Comparison of ENCODE assay signal across 19 cellular contexts in the genomic region with DNA sequence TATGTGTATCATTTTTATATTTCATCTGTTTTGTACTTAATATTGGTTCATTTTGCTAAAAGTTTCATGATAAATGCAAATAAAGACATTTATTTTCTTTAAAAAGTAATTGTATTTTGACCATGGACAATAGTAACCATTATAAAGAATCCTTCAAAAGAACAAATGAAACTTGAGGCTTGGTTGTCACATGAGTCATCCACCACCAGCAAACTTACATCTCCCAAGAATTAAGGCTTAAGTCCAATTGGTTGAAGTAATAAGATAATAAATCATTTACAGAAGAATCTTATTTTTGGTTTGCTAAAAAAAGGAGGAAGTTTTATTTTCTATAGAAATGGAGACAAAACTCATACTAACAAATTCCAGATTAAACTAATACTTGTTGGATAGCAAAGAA.
DNase-seq lines count a peak whose midpoint lies in the region; FAIRE-seq and TF ChIP-seq lines count a peak whose summit lies in the region.
"Had no signal": no experiment of that assay in that cellular context is flagged by ENCODE, and none has a peak within 500 bp of the region (broad histone marks: within the 10 kb centered on the region; RNA-seq: fewer than 3 reads in every experiment).

No MANE protein-coding gene starts in this region.

- H3K4me3 ChIP-seq in epithelial cell of proximal tubule (ENCODE audit: low read depth, low read length) (no peak overlapping the region), kidney epithelial cell (ENCODE audit: low read depth, low read length) (no peak overlapping the region)
- H3K4me3 ChIP-seq: cardiac muscle cell, heart left ventricle had no signal

- TF ChIP-seq CTCF in epithelial cell of proximal tubule (conservative IDR thresholded peaks at IDR 0.05; ENCODE audit: low read depth, low read length): no peak
- no peak for TF ChIP-seq CTCF in kidney epithelial cell (IDR thresholded peaks at IDR 0.05; ENCODE audit: insufficient read depth, low read length, poor library complexity, severe bottlenecking)

- no peaks in the 10 kb centered on the region for H3K27me3 ChIP-seq in kidney epithelial cell (ENCODE audit: control insufficient read depth, insufficient read depth, low read length)
- H3K27me3 ChIP-seq: cardiac muscle cell, heart left ventricle had no signal

- H3K36me3 ChIP-seq in kidney epithelial cell (ENCODE audit: control insufficient read depth, insufficient read depth, low read length): no peaks in the 10 kb centered on the region
- H3K36me3 ChIP-seq: cardiac muscle cell, heart left ventricle had no signal

- DNase-seq in EH (ENCODE audit: low read depth) (peak; percentile 61), RCC 7860 (ENCODE audit: low spot score) (peak; percentile 23), epithelial cell of proximal tubule (ENCODE audit: low read depth) (peak; percentile 2), kidney epithelial cell (ENCODE audit: low read depth) (peak; percentile 2), medulla oblongata (ENCODE audit: extremely low spot score) (no peak), SW 1271 (lab: John Stamatoyannopoulos, UW) (no peak), amygdala (lab: John Stamatoyannopoulos, UW) (no peak), NCI-H1436 (lab: John Stamatoyannopoulos, UW) (no peak)
- DNase-seq: activated CD4-positive, alpha-beta T cell treated with anti-CD3 and anti-CD28 coated beads for 48 hours; activated CD8-positive, alpha-beta memory T cell treated with anti-CD3 and anti-CD28 coated beads, Interleukin-2, amount 10 ng/mL, durations not matched to agents 7 days and 5 days; CD4-positive, alpha-beta memory T cell; heart left ventricle; left ventricle myocardium superior; NCI-H2107; NCI-H524 treated with DMSO at 0.1 percent for 48 hours; SHP77; stimulated activated CD4-positive, alpha-beta T cell treated with anti-CD3 and anti-CD28 coated beads, Interleukin-12 subunit alpha, Interleukin-12 subunit beta, amount 100 ng/mL, for 4 hours; T-helper 1 cell had no signal

- FAIRE-seq in RCC 7860 (lab: Jason Lieb, UNC): peak; percentile 63

Comparison
In these comparisons a context has a peak if more than half of its experiments do, and no peak if none do; other contexts are left out.
1. DNase-seq: peak in EH (single experiment), RCC 7860 (single experiment), epithelial cell of proximal tubule (single experiment) and kidney epithelial cell (single experiment); none in medulla oblongata (single experiment), SW 1271 (0 of 2), amygdala (0 of 56) and NCI-H1436 (single experiment).